Comparison of ENCODE assay signal across 8 cellular contexts in genomic region chr5:132265336-132266030, GRCh38. TPM values are rescaled to one million over a fixed set of nuclear protein-coding genes. Genes with fewer than 3 reads are reported as not detected.
DNase-seq lines count a peak whose midpoint lies in the region; ATAC-seq and TF ChIP-seq lines count a peak whose summit lies in the region.

No MANE protein-coding gene starts in this region.

- H3K79me2 ChIP-seq in parathyroid adenoma = no peaks in the 10 kb centered on the region

- no peak overlapping the region for H3K4me2 ChIP-seq in parathyroid adenoma (ENCODE audit: low read length)

- peak overlapping the region; percentile 40 for H3K27ac ChIP-seq in parathyroid adenoma

- no peaks in the 10 kb centered on the region for H3K9me3 ChIP-seq in parathyroid adenoma (ENCODE audit: control insufficient read depth, low read length)

- no peak overlapping the region for H3K9ac ChIP-seq in parathyroid adenoma

- peak overlapping the region; percentile 52 for H2AFZ ChIP-seq in parathyroid adenoma

- H3K36me3 ChIP-seq in parathyroid adenoma (ENCODE audit: control insufficient read depth, insufficient read depth, low read length) = no peaks in the 10 kb centered on the region

- no peak for ATAC-seq in GM21717 (IDR thresholded peaks at IDR 0.05; ENCODE audit: unreplicated experiment)

- peaks cover 15% of the 10 kb centered on the region for H3K4me1 ChIP-seq in parathyroid adenoma

- no peak overlapping the region for H3K4me3 ChIP-seq in parathyroid adenoma (ENCODE audit: low read depth, low read length)

- DNase-seq in Caki2 (ENCODE audit: low read depth) (peak; percentile 90), RKO (ENCODE audit: low spot score) (peak; percentile 8), fibroblast of the conjunctiva (ENCODE audit: low read depth) (peak; percentile 89), NCI-H345 (lab: John Stamatoyannopoulos, UW) (no peak), T-helper 1 cell (no peak), NCI-H1694 treated with DMSO at 0.1 percent for 48 hours (lab: John Stamatoyannopoulos, UW) (no peak)

- in situ Hi-C loops in Caki2 (cut with HindIII; ENCODE audit: low pct_unique_long_range_greater_than_20kb, low sequenced_read_pairs) = no loop called here

- H3K27me3 ChIP-seq in parathyroid adenoma (ENCODE audit: control insufficient read depth, insufficient read depth, low read length) = no peaks in the 10 kb centered on the region

- no peak for TF ChIP-seq CTCF in parathyroid adenoma (IDR thresholded peaks at IDR 0.05)

RNA-seq across cellular contexts. Expression of gene PDLIM4, which starts 8.0 kb away (rescaled TPM):
- 1.4 TPM in 1 of 2 replicates, not detected in the other for total RNA-seq in Caki2 (2014; rRNA removed; shearing (Covaris generic); ENCODE audit: low replicate concordance)

RNA-seq across cellular contexts. Expression of gene SLC22A4, which starts 28.7 kb away (rescaled TPM):
- total RNA-seq in Caki2 (2014; rRNA removed; shearing (Covaris generic); ENCODE audit: low replicate concordance) = 5.2 TPM in 1 of 2 replicates, not detected in the other

RNA-seq across cellular contexts. Expression of gene P4HA2, which starts 37.8 kb away (rescaled TPM):
- 64.2 and 71.1 TPM in 2 replicates for total RNA-seq in Caki2 (2014; rRNA removed; shearing (Covaris generic); ENCODE audit: low replicate concordance)

Comparison
In these comparisons a context has a peak if more than half of its experiments do, and no peak if none do; other contexts are left out.
1. DNase-seq: peak in Caki2 (single experiment), RKO (single experiment) and fibroblast of the conjunctiva (single experiment); none in NCI-H345 (single experiment), T-helper 1 cell (0 of 5) and NCI-H1694 treated with DMSO at 0.1 percent for 48 hours (single experiment).